In the genomic region with DNA sequence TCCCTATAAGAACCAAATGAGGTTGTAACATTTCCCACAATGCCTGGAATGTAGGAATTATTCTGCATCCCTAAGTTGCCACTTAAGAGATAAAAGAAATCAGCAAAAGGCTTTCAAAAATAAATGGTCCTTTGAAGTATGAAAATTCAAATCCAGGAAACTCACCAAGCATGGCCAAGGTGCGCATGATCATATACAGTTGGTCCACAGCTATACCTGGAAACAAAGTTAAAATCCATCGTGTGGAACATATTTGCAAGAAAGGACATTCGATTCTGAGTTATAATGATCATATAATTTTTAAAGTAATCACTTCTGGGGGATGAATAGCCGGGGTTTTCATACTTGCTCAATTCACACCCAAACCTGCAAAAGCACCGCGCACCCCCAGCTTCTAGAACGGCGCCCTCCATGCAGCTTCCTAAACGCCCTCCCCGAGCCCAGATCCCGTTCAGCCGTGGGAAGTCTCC, we compare ENCODE assay signal across 8 cellular contexts. TPM values are rescaled to one million over a fixed set of nuclear protein-coding genes. Genes with fewer than 3 reads are reported as not detected.
DNase-seq lines count a peak whose midpoint lies in the region; ATAC-seq and TF ChIP-seq lines count a peak whose summit lies in the region.

No MANE protein-coding gene starts in this region.

- peaks cover 4 to 23% (median 10%) of the 10 kb centered on the region in 4 donors for H3K36me3 ChIP-seq in esophagus muscularis mucosa

- DNase-seq in RKO (ENCODE audit: low spot score), result peak; percentile 31
- DNase-seq in esophagus muscularis mucosa (ENCODE audit: extremely low spot score), result no peak
- DNase-seq in progenitor cell of endocrine pancreas (ENCODE audit: low spot score, unreplicated experiment), result no peak
- no peak for DNase-seq in stimulated activated CD8-positive, alpha-beta memory T cell treated with anti-CD3 and anti-CD28 coated beads, Interleukin-4, amount 100 ng/mL, for 48 hours
- DNase-seq in activated effector memory CD4-positive, alpha-beta T cell treated with anti-CD3 and anti-CD28 coated beads, Interleukin-2, amount 50 U/mL, for 16 hours, result no peak
- no peak for DNase-seq in DMS79 treated with DMSO at 0.1 percent for 48 hours (lab: John Stamatoyannopoulos, UW)

- no peaks in the 10 kb centered on the region for H3K9me3 ChIP-seq in esophagus muscularis mucosa

- H3K4me3 Mint-ChIP-seq in progenitor cell of endocrine pancreas (ENCODE audit: low read depth), result peak overlapping the region; percentile 90

- H3K27me3 ChIP-seq in esophagus muscularis mucosa, result no peaks in the 10 kb centered on the region

- TF ChIP-seq EP300 in esophagus muscularis mucosa (IDR thresholded peaks at IDR 0.05), result no peak

- peak overlapping the region; percentile 91 for H3K27ac Mint-ChIP-seq in progenitor cell of endocrine pancreas

- 7% methylated on average over 12 of the region's 12 CpGs for WGBS in esophagus muscularis mucosa

- no peaks in the 10 kb centered on the region for H3K27me3 Mint-ChIP-seq in progenitor cell of endocrine pancreas

- intact Hi-C loops in esophagus muscularis mucosa (cut with DNase I), result loop anchor here (5.0 kb wide), 1 partner anchor 88 kb away; the partner anchor contains the start of gene NAXD

- H3K4me3 ChIP-seq in GM08714 (ENCODE audit: low read length) (peak overlapping the region; percentile 94), esophagus muscularis mucosa (peak overlapping the region; percentile 68 to 88 (median 78))

- TF ChIP-seq POLR2A in esophagus muscularis mucosa (IDR thresholded peaks at IDR 0.05; ENCODE audit: low read depth), result no peak

- peaks cover 15 to 47% (median 43%) of the 10 kb centered on the region in 4 donors for H3K4me1 ChIP-seq in esophagus muscularis mucosa

- ATAC-seq in GM21526 (IDR thresholded peaks at IDR 0.05; ENCODE audit: low FRiP score, unreplicated experiment), result no peak

- peak overlapping the region; percentile 79 to 91 (median 87) for H3K27ac ChIP-seq in esophagus muscularis mucosa (replicated peaks in 1 of 4)

- peaks cover 27% of the 10 kb centered on the region for H3K4me1 Mint-ChIP-seq in progenitor cell of endocrine pancreas (ENCODE audit: low read depth)

- no peaks in the 10 kb centered on the region for H3K9me3 Mint-ChIP-seq in progenitor cell of endocrine pancreas (ENCODE audit: low read depth)

- TF ChIP-seq CTCF in esophagus muscularis mucosa (IDR thresholded peaks at IDR 0.05) (no peak), progenitor cell of endocrine pancreas (IDR thresholded peaks at IDR 0.05; ENCODE audit: unreplicated experiment) (no peak)

- H3K36me3 Mint-ChIP-seq in progenitor cell of endocrine pancreas (ENCODE audit: insufficient read depth), result peaks cover 9% of the 10 kb centered on the region

RNA-seq across cellular contexts. Expression of gene CARS2, which starts 0.5 kb away (rescaled TPM):
- total RNA-seq in esophagus muscularis mucosa (10 to 100 TPM; 32.9 to 56.9 (median 40.2) TPM), progenitor cell of endocrine pancreas (90.4 and 92.4 TPM in 2 replicates)

RNA-seq across cellular contexts. Expression of gene ING1, which starts 8.1 kb away (rescaled TPM):
- 10 to 100 TPM; 17.2 to 25.5 (median 23.2) TPM for total RNA-seq in esophagus muscularis mucosa
- total RNA-seq in progenitor cell of endocrine pancreas, result 18.5 and 20.7 TPM in 2 replicates
